Comparison of ENCODE assay signal across 1 cellular context in genomic region chr14:98131406-98131805, GRCh38.
TF ChIP-seq lines count a peak whose summit lies in the region.

No MANE protein-coding gene starts in this region.

TF ChIP-seq in GM12878, 131 proteins besides CTCF, POLR2A, EP300 and RAD21:
- TF ChIP-seq EED (IDR thresholded peaks at IDR 0.05; ENCODE audit: low read depth) (peak; percentile 53; the same call in 1 of the 2 replicates), GATAD2B (conservative IDR thresholded peaks at IDR 0.05; ENCODE audit: low read depth) (no peak), RUNX3 (IDR thresholded peaks at IDR 0.05; ENCODE audit: low read length) (peak; percentile 65; the same call in 1 of the 2 replicates)
